In genomic region chr6:11731423-11731822, GRCh38 we compare ENCODE assay signal across 1 cellular context.
TF ChIP-seq lines count a peak whose summit lies in the region.

No MANE protein-coding gene starts in this region.

TF ChIP-seq in liver, 16 proteins besides CTCF, POLR2A, EP300 and RAD21 (continued from another document):
- TF ChIP-seq NR2F2 (IDR thresholded peaks at IDR 0.05): no peak
TF ChIP-seq in liver: peak in this region for 2.
